In the genomic region with DNA sequence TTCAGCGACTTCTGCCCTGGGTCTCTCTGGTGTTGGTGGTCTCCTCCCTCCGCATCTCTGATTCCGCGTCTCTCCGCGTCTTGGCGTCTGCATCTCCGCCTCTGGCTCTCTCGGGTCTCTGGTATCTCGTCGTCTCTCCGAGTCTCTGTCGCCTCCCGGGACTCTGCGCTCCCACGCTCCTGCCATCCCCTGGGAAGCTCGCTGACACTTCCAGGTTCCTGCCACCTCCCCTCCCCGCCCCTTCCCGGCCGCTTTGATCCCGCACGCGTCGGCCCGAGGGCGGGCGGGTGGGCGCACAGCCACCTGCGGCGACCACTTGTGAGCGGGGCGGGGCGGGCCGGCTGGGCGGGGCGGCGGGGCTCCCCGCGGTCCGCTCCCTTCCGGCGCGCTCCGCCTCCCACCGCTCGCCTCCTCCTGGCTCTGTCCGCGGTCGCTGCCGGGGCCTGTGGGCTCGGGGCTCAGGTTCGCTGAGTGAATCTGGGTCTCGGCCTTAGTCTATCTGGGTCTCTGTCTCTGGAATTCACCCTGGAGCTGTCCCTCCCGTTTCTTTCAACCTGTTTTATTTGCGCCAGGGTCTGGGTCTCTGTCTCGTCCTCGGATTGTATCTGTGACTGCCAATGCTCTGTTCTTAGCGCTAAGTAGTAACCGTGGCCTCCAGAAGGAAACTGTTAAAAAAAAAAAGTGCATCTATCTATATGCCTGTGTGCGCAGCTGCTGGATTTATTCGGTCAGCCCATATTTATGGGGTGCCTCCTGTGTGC, we compare ENCODE assay signal across 8 cellular contexts. TPM values are rescaled to one million over a fixed set of nuclear protein-coding genes. Genes with fewer than 3 reads are reported as not detected.
DNase-seq lines count a peak whose midpoint lies in the region; ATAC-seq and TF ChIP-seq lines count a peak whose summit lies in the region.

No MANE protein-coding gene starts in this region.

- TF ChIP-seq CTCF in DND-41 (IDR thresholded peaks at IDR 0.05; ENCODE audit: borderline replicate concordance, extremely low read depth, low read length, poor library complexity, severe bottlenecking) (no peak), mammary epithelial cell (conservative IDR thresholded peaks at IDR 0.05 in 1 of 2, IDR thresholded peaks at IDR 0.05 in 1 of 2; ENCODE audit: extremely low read depth in 1 of 2, insufficient read depth in 1 of 2, low read depth in 1 of 2, low read length in 2 of 2) (no peak)

- 3% methylated on average over 21 of the region's 61 CpGs for WGBS in mammary epithelial cell (ENCODE audit: low coverage, missing lambda C conversion rate)

- H4K20me1 ChIP-seq in DND-41 (ENCODE audit: insufficient read depth, low read length) (peaks cover 30% of the 10 kb centered on the region; the same call in 1 of the 2 replicates), mammary epithelial cell (ENCODE audit: insufficient read depth, low read length) (no peaks in the 10 kb centered on the region)

- ATAC-seq in DND-41 (ENCODE audit: insufficient read depth, low read depth) (peak; percentile 67), HG03108 (IDR thresholded peaks at IDR 0.05; ENCODE audit: unreplicated experiment) (peak; percentile 32), GM19395 (IDR thresholded peaks at IDR 0.05; ENCODE audit: unreplicated experiment) (no peak)

- H3K4me1 ChIP-seq in DND-41 (ENCODE audit: insufficient read depth, low read length) (peaks cover 55% of the 10 kb centered on the region), mammary epithelial cell (ENCODE audit: insufficient read depth, low read length) (peaks cover 43% of the 10 kb centered on the region)

- CTCF ChIA-PET in mammary epithelial cell (lab: Charles Lee; ENCODE audit: low non-redundant PET): no interaction called here

- H3K9ac ChIP-seq in DND-41 (ENCODE audit: low read depth, low read length) (peak overlapping the region; percentile 56), mammary epithelial cell (ENCODE audit: insufficient read depth, low read length) (peak overlapping the region; percentile 15)

- dilution Hi-C loops in mammary epithelial cell (cut with HindIII; ENCODE audit: low sequenced_read_pairs): no loop called here

- H3K27me3 ChIP-seq in DND-41 (ENCODE audit: insufficient read depth, low read length, poor library complexity) (peaks cover 43% of the 10 kb centered on the region), mammary epithelial cell (ENCODE audit: insufficient read depth, low read length) (no peaks in the 10 kb centered on the region)

- DNase-seq in DND-41 (peak; percentile 57), SHP77 treated with DMSO at 0.1 percent for 48 hours (lab: John Stamatoyannopoulos, UW) (peak; percentile 65), mammary epithelial cell (peak; percentile 40), inferior parietal cortex (ENCODE audit: extremely low spot score) (peak; percentile 35), 8988T (no peak)
- peak; percentile 73 for DNase-seq in stimulated activated CD4-positive, alpha-beta T cell treated with anti-CD3 and anti-CD28 coated beads, Interleukin-15, amount 100 ng/mL, for 24 hours

- H3K27ac ChIP-seq in DND-41 (ENCODE audit: low read length): peak overlapping the region; percentile 58
- H3K27ac ChIP-seq in mammary epithelial cell (ENCODE audit: insufficient read depth, low read depth, low read length): no peak overlapping the region

- H3K4me3 ChIP-seq in DND-41 (ENCODE audit: low read depth in 1 of 2, low read length in 2 of 2): peak overlapping the region; percentile 33 to 96
- H3K4me3 ChIP-seq in mammary epithelial cell (replicated peaks in 1 of 3; ENCODE audit: insufficient read depth in 1 of 3, low read depth in 2 of 3, low read length in 3 of 3): peak overlapping the region; percentile 61 to 75 (median 74)

- H3K4me2 ChIP-seq in DND-41 (ENCODE audit: insufficient read depth, low read length) (peak overlapping the region; percentile 91), mammary epithelial cell (ENCODE audit: insufficient read depth, low read depth, low read length) (peak overlapping the region; percentile 98)

- H3K9me3 ChIP-seq in DND-41 (ENCODE audit: insufficient read depth, low read length, severe bottlenecking): no peaks in the 10 kb centered on the region
- H3K9me3 ChIP-seq in mammary epithelial cell (replicated peaks; ENCODE audit: insufficient read depth, low read length): no peaks in the 10 kb centered on the region

- BruUV-seq in mammary epithelial cell (replicated peaks; lab: Mats Ljungman, UMichigan): no TSS peak

- intact Hi-C loops in mammary epithelial cell (cut with micrococcal nuclease): no loop called here

- in situ Hi-C loops in mammary epithelial cell (cut with MboI; ENCODE audit: low sequenced_read_pairs in 2 of 2): no loop called here

- H2AFZ ChIP-seq in DND-41 (ENCODE audit: low read depth, low read length) (peak overlapping the region; percentile 78), mammary epithelial cell (ENCODE audit: low read depth, low read length) (peak overlapping the region; percentile 94)

- H3K36me3 ChIP-seq in DND-41 (ENCODE audit: insufficient read depth, low read length): no peaks in the 10 kb centered on the region
- no peaks in the 10 kb centered on the region for H3K36me3 ChIP-seq in mammary epithelial cell (ENCODE audit: insufficient read depth, low read length)

- H3K79me2 ChIP-seq in DND-41 (ENCODE audit: insufficient read depth, low read length): no peaks in the 10 kb centered on the region
- no peaks in the 10 kb centered on the region for H3K79me2 ChIP-seq in mammary epithelial cell (ENCODE audit: insufficient read depth, low read length)

RNA-seq across cellular contexts. Expression of a gene that starts 2.6 kb away (rescaled TPM):
- 1 to 10 TPM in 1 of 2 donors, under 1 TPM in 1; 0.33 to 1.9 TPM for total RNA-seq in mammary epithelial cell
- polyA plus RNA-seq in mammary epithelial cell: 0.34 TPM
- not detected for polyA minus RNA-seq in mammary epithelial cell

RNA-seq across cellular contexts. Expression of a gene that starts 8.2 kb away (rescaled TPM):
- total RNA-seq in mammary epithelial cell: 10 to 100 TPM in 1 of 2 donors, 1 to 10 TPM in 1; 3.8 to 27.6 TPM
- 9.2 TPM for polyA plus RNA-seq in mammary epithelial cell
- polyA minus RNA-seq in mammary epithelial cell: 5.9 TPM

RNA-seq across cellular contexts. Expression of a gene that starts 25.7 kb away (rescaled TPM):
- 10 to 100 TPM; 26.8 to 97.9 TPM for total RNA-seq in mammary epithelial cell
- 16.8 TPM for polyA plus RNA-seq in mammary epithelial cell
- polyA minus RNA-seq in mammary epithelial cell: 96.6 TPM

RNA-seq across cellular contexts. Expression of a gene that starts 36.3 kb away (rescaled TPM):
- 10 to 100 TPM in 1 of 2 donors, 1 to 10 TPM in 1; 9.2 to 30.8 TPM for total RNA-seq in mammary epithelial cell
- 7.2 TPM for polyA plus RNA-seq in mammary epithelial cell
- polyA minus RNA-seq in mammary epithelial cell: 18.0 TPM

RNA-seq across cellular contexts. Expression of a gene that starts 39.0 kb away (rescaled TPM):
- 1 to 10 TPM in 1 of 2 donors, under 1 TPM in 1; 0.33 to 1.2 TPM for total RNA-seq in mammary epithelial cell
- 0.22 TPM for polyA plus RNA-seq in mammary epithelial cell
- 6.0 TPM for polyA minus RNA-seq in mammary epithelial cell
